1 cellular context compared by ENCODE assay signal in the genomic region with DNA sequence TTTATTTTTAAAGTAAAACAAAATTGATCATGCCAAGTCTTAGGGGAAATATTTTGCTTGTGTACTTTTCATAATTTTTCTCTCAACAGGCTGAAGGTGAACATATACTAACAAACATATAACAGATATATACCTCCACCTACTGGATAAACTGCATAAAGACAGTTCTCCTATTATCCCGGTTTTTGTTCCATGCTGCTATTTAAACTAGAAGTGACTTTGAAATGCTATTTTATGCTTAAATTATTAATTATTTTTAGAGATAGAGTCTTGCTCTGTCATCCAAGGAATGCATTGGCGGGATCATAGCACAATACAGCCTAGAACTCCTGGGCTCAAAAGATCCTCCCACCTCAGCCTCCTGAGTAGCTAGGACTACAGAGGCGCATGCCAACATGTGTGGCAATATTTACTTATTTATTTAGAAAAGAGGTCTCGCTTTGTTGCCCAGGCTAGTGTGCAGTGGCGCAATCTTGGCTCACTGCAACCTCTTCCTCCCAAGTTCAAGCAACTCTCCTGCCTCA.
A peak's percentile ranks its signal among the peaks of the same experiment; 100 is the strongest.
TF ChIP-seq lines count a peak whose summit lies in the region.

No MANE protein-coding gene starts in this region.

TF ChIP-seq in HepG2, 621 proteins besides CTCF, POLR2A, EP300 and RAD21 (continued from another document and continues in another):
- TF ChIP-seq, protein P1, sequence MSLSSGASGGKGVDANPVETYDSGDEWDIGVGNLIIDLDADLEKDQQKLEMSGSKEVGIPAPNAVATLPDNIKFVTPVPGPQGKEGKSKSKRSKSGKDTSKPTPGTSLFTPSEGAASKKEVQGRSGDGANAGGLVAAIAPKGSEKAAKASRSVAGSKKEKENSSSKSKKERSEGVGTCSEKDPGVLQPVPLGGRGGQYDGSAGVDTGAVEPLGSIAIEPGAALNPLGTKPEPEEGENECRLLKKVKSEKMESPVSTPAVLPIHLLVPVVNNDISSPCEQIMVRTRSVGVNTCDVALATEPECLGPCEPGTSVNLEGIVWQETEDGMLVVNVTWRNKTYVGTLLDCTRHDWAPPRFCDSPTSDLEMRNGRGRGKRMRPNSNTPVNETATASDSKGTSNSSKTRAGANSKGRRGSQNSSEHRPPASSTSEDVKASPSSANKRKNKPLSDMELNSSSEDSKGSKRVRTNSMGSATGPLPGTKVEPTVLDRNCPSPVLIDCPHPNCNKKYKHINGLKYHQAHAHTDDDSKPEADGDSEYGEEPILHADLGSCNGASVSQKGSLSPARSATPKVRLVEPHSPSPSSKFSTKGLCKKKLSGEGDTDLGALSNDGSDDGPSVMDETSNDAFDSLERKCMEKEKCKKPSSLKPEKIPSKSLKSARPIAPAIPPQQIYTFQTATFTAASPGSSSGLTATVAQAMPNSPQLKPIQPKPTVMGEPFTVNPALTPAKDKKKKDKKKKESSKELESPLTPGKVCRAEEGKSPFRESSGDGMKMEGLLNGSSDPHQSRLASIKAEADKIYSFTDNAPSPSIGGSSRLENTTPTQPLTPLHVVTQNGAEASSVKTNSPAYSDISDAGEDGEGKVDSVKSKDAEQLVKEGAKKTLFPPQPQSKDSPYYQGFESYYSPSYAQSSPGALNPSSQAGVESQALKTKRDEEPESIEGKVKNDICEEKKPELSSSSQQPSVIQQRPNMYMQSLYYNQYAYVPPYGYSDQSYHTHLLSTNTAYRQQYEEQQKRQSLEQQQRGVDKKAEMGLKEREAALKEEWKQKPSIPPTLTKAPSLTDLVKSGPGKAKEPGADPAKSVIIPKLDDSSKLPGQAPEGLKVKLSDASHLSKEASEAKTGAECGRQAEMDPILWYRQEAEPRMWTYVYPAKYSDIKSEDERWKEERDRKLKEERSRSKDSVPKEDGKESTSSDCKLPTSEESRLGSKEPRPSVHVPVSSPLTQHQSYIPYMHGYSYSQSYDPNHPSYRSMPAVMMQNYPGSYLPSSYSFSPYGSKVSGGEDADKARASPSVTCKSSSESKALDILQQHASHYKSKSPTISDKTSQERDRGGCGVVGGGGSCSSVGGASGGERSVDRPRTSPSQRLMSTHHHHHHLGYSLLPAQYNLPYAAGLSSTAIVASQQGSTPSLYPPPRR (CRISPR knock-in tag; IDR thresholded peaks at IDR 0.05; ENCODE audit: borderline replicate concordance) = no peak
- TF ChIP-seq, protein P2, sequence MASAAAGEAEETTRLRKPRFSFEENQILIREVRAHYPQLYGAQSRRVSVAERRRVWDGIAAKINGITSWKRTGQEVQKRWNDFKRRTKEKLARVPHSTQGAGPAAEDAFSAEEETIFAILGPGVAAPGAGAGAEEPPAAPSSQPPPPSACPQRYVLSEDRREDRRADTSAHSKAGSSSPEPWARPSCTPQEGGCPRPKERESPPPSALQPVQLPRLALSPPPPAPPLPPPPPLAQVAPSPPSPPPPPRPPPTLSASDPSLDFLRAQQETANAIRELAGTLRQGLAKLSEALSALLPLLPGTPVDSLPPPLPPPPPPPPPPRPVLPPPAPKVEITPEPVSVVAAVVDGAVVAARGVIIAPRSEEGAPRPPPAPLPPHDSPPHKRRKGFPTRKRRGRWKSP (CRISPR knock-in tag; IDR thresholded peaks at IDR 0.05) = 0 out of 2 replicates have a peak, but pooled peaks have one; percentile 55
- TF ChIP-seq, protein P3, sequence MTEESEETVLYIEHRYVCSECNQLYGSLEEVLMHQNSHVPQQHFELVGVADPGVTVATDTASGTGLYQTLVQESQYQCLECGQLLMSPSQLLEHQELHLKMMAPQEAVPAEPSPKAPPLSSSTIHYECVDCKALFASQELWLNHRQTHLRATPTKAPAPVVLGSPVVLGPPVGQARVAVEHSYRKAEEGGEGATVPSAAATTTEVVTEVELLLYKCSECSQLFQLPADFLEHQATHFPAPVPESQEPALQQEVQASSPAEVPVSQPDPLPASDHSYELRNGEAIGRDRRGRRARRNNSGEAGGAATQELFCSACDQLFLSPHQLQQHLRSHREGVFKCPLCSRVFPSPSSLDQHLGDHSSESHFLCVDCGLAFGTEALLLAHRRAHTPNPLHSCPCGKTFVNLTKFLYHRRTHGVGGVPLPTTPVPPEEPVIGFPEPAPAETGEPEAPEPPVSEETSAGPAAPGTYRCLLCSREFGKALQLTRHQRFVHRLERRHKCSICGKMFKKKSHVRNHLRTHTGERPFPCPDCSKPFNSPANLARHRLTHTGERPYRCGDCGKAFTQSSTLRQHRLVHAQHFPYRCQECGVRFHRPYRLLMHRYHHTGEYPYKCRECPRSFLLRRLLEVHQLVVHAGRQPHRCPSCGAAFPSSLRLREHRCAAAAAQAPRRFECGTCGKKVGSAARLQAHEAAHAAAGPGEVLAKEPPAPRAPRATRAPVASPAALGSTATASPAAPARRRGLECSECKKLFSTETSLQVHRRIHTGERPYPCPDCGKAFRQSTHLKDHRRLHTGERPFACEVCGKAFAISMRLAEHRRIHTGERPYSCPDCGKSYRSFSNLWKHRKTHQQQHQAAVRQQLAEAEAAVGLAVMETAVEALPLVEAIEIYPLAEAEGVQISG (CRISPR knock-in tag; IDR thresholded peaks at IDR 0.05) = peak; percentile 55
- TF ChIP-seq TRIM24 (CRISPR knock-in tag; IDR thresholded peaks at IDR 0.05) (no peak), HDAC6 (IDR thresholded peaks at IDR 0.05; ENCODE audit: low read depth, low read length) (no peak), ZNF879 (CRISPR knock-in tag; IDR thresholded peaks at IDR 0.05) (no peak), MED13 (CRISPR knock-in tag; IDR thresholded peaks at IDR 0.05) (no peak), ZNF839 (CRISPR knock-in tag; IDR thresholded peaks at IDR 0.05; ENCODE audit: borderline replicate concordance) (no peak), SALL1 (CRISPR knock-in tag; IDR thresholded peaks at IDR 0.05) (peak; percentile 85), ETV6 (CRISPR knock-in tag; conservative IDR thresholded peaks at IDR 0.05) (no peak), CHCHD3 (CRISPR knock-in tag; IDR thresholded peaks at IDR 0.05) (no peak), ZNF776 (CRISPR knock-in tag; IDR thresholded peaks at IDR 0.05) (no peak), STAG1 (CRISPR knock-in tag; IDR thresholded peaks at IDR 0.05) (peak; percentile 74), NCOA1 (CRISPR knock-in tag; IDR thresholded peaks at IDR 0.05) (no peak), NONO (IDR thresholded peaks at IDR 0.05) (no peak), NONO (CRISPR knock-in tag; conservative IDR thresholded peaks at IDR 0.05) (no peak), ZNF607 (CRISPR knock-in tag; IDR thresholded peaks at IDR 0.05; ENCODE audit: borderline replicate concordance) (no peak), U2AF2 (IDR thresholded peaks at IDR 0.05; ENCODE audit: low read depth, low read length) (no peak), FOXK1 (CRISPR knock-in tag; IDR thresholded peaks at IDR 0.05; ENCODE audit: borderline replicate concordance, low read depth) (peak; percentile 67; the same call in 1 of the 2 replicates), ZNF3 (CRISPR knock-in tag; IDR thresholded peaks at IDR 0.05) (0 out of 2 replicates have a peak, but pooled peaks have one; percentile 46), NR2C2 (CRISPR knock-in tag; IDR thresholded peaks at IDR 0.05; ENCODE audit: borderline replicate concordance) (no peak), SNRNP70 (IDR thresholded peaks at IDR 0.05; ENCODE audit: low read depth, low read length) (no peak), MAFF (IDR thresholded peaks at IDR 0.05; ENCODE audit: low read depth, low read length) (no peak), HOXA3 (CRISPR knock-in tag; IDR thresholded peaks at IDR 0.05) (peak; percentile 60; the same call in 1 of the 2 replicates), CAMTA2 (CRISPR knock-in tag; IDR thresholded peaks at IDR 0.05; ENCODE audit: borderline replicate concordance) (no peak), HOXA9 (CRISPR knock-in tag; IDR thresholded peaks at IDR 0.05; ENCODE audit: borderline replicate concordance) (no peak), ATRX (CRISPR knock-in tag; IDR thresholded peaks at IDR 0.05; ENCODE audit: borderline replicate concordance) (no peak), ZNF20 (CRISPR knock-in tag; IDR thresholded peaks at IDR 0.05) (no peak), HDAC2 (CRISPR knock-in tag; IDR thresholded peaks at IDR 0.05) (peak; percentile 89), POLR2AphosphoS5 (IDR thresholded peaks at IDR 0.05; ENCODE audit: low read depth, low read length) (no peak), ZBTB7B (CRISPR knock-in tag; IDR thresholded peaks at IDR 0.05) (no peak), ZNF614 (CRISPR knock-in tag; IDR thresholded peaks at IDR 0.05; ENCODE audit: borderline replicate concordance) (peak; percentile 46; the same call in 1 of the 2 replicates), ZNF558 (CRISPR knock-in tag; IDR thresholded peaks at IDR 0.05; ENCODE audit: borderline replicate concordance) (no peak), ZNF333 (CRISPR knock-in tag; IDR thresholded peaks at IDR 0.05; ENCODE audit: borderline replicate concordance) (no peak), KLF15 (CRISPR knock-in tag; IDR thresholded peaks at IDR 0.05; ENCODE audit: borderline replicate concordance) (no peak), ZNF781 (CRISPR knock-in tag; IDR thresholded peaks at IDR 0.05; ENCODE audit: borderline replicate concordance, not compliant biosample characterization) (no peak), FOXC1 (CRISPR knock-in tag; IDR thresholded peaks at IDR 0.05; ENCODE audit: borderline replicate concordance) (no peak)
- TF ChIP-seq, protein P4, sequence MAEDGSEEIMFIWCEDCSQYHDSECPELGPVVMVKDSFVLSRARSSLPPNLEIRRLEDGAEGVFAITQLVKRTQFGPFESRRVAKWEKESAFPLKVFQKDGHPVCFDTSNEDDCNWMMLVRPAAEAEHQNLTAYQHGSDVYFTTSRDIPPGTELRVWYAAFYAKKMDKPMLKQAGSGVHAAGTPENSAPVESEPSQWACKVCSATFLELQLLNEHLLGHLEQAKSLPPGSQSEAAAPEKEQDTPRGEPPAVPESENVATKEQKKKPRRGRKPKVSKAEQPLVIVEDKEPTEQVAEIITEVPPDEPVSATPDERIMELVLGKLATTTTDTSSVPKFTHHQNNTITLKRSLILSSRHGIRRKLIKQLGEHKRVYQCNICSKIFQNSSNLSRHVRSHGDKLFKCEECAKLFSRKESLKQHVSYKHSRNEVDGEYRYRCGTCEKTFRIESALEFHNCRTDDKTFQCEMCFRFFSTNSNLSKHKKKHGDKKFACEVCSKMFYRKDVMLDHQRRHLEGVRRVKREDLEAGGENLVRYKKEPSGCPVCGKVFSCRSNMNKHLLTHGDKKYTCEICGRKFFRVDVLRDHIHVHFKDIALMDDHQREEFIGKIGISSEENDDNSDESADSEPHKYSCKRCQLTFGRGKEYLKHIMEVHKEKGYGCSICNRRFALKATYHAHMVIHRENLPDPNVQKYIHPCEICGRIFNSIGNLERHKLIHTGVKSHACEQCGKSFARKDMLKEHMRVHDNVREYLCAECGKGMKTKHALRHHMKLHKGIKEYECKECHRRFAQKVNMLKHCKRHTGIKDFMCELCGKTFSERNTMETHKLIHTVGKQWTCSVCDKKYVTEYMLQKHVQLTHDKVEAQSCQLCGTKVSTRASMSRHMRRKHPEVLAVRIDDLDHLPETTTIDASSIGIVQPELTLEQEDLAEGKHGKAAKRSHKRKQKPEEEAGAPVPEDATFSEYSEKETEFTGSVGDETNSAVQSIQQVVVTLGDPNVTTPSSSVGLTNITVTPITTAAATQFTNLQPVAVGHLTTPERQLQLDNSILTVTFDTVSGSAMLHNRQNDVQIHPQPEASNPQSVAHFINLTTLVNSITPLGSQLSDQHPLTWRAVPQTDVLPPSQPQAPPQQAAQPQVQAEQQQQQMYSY (CRISPR knock-in tag; IDR thresholded peaks at IDR 0.05) = no peak
- TF ChIP-seq, protein P5, sequence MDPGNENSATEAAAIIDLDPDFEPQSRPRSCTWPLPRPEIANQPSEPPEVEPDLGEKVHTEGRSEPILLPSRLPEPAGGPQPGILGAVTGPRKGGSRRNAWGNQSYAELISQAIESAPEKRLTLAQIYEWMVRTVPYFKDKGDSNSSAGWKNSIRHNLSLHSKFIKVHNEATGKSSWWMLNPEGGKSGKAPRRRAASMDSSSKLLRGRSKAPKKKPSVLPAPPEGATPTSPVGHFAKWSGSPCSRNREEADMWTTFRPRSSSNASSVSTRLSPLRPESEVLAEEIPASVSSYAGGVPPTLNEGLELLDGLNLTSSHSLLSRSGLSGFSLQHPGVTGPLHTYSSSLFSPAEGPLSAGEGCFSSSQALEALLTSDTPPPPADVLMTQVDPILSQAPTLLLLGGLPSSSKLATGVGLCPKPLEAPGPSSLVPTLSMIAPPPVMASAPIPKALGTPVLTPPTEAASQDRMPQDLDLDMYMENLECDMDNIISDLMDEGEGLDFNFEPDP (CRISPR knock-in tag; conservative IDR thresholded peaks at IDR 0.05) = no peak
- TF ChIP-seq, protein P6, sequence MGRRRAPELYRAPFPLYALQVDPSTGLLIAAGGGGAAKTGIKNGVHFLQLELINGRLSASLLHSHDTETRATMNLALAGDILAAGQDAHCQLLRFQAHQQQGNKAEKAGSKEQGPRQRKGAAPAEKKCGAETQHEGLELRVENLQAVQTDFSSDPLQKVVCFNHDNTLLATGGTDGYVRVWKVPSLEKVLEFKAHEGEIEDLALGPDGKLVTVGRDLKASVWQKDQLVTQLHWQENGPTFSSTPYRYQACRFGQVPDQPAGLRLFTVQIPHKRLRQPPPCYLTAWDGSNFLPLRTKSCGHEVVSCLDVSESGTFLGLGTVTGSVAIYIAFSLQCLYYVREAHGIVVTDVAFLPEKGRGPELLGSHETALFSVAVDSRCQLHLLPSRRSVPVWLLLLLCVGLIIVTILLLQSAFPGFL (CRISPR knock-in tag; IDR thresholded peaks at IDR 0.05) = no peak
- TF ChIP-seq, protein P7, sequence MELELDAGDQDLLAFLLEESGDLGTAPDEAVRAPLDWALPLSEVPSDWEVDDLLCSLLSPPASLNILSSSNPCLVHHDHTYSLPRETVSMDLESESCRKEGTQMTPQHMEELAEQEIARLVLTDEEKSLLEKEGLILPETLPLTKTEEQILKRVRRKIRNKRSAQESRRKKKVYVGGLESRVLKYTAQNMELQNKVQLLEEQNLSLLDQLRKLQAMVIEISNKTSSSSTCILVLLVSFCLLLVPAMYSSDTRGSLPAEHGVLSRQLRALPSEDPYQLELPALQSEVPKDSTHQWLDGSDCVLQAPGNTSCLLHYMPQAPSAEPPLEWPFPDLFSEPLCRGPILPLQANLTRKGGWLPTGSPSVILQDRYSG (CRISPR knock-in tag; IDR thresholded peaks at IDR 0.05) = no peak
- TF ChIP-seq, protein P8, sequence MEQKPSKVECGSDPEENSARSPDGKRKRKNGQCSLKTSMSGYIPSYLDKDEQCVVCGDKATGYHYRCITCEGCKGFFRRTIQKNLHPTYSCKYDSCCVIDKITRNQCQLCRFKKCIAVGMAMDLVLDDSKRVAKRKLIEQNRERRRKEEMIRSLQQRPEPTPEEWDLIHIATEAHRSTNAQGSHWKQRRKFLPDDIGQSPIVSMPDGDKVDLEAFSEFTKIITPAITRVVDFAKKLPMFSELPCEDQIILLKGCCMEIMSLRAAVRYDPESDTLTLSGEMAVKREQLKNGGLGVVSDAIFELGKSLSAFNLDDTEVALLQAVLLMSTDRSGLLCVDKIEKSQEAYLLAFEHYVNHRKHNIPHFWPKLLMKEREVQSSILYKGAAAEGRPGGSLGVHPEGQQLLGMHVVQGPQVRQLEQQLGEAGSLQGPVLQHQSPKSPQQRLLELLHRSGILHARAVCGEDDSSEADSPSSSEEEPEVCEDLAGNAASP (CRISPR knock-in tag; IDR thresholded peaks at IDR 0.05; ENCODE audit: borderline replicate concordance) = peak; percentile 41; the same call in 1 of the 2 replicates
- TF ChIP-seq, protein P9, sequence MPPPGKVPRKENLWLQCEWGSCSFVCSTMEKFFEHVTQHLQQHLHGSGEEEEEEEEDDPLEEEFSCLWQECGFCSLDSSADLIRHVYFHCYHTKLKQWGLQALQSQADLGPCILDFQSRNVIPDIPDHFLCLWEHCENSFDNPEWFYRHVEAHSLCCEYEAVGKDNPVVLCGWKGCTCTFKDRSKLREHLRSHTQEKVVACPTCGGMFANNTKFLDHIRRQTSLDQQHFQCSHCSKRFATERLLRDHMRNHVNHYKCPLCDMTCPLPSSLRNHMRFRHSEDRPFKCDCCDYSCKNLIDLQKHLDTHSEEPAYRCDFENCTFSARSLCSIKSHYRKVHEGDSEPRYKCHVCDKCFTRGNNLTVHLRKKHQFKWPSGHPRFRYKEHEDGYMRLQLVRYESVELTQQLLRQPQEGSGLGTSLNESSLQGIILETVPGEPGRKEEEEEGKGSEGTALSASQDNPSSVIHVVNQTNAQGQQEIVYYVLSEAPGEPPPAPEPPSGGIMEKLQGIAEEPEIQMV (CRISPR knock-in tag; IDR thresholded peaks at IDR 0.05; ENCODE audit: low read depth) = no peak
